Comparison of ENCODE assay signal across 9 cellular contexts in the genomic region with DNA sequence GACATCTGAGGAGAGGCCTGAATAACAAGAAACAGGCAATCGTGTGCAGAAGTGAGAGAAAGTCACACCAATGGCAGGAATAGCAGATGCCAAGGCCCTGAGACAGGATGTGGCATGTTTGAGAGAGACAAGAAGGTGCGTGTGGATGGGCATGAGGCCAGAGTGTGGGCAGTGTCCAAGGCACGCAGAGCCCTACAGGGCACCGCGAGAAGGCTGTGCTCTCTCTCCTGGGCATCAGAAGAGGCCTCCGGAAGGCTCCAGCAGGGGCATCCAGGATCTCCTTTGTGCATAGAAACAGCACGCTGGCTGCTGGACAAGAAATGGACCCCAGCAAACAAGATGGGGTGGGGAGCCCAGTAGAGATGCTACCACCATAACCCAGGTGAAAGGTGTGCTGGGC.
"Had no signal": no experiment of that assay in that cellular context is flagged by ENCODE, and none has a peak within 500 bp of the region (broad histone marks: within the 10 kb centered on the region; RNA-seq: fewer than 3 reads in every experiment).

No MANE protein-coding gene starts in this region.

- DNase-seq: GM23248, GOT3, H7, HFFc6 had no signal

- FAIRE-seq: HepG2 had no signal

- ATAC-seq: HCT116, HepG2 had no signal

- H3K4me3 ChIP-seq: GM23248, HAP-1 had no signal

- H3K27ac Mint-ChIP-seq: HFFc6, IgD-negative memory B cell had no signal

- H2AFZ ChIP-seq: GM23248 had no signal

- H3K36me3 Mint-ChIP-seq: IgD-negative memory B cell had no signal

- H3K4me1 Mint-ChIP-seq: IgD-negative memory B cell had no signal

- H3K9me3 ChIP-seq: HAP-1 had no signal

- H3K27ac ChIP-seq: GM23248, HL-60 had no signal

- H3K36me3 ChIP-seq: HAP-1 had no signal

- H3K9ac ChIP-seq: GM23248 had no signal

- H3K4me1 ChIP-seq: HAP-1 had no signal

- H3K4me3 Mint-ChIP-seq: HFFc6, IgD-negative memory B cell had no signal
